In genomic region chr11:5291207-5291838, GRCh38 we compare ENCODE assay signal across 9 cellular contexts. TPM values are rescaled to one million over a fixed set of nuclear protein-coding genes. Genes with fewer than 3 reads are reported as not detected.
DNase-seq lines count a peak whose midpoint lies in the region; FAIRE-seq and TF ChIP-seq lines count a peak whose summit lies in the region.
"Had no signal": no experiment of that assay in that cellular context is flagged by ENCODE, and none has a peak within 500 bp of the region (broad histone marks: within the 10 kb centered on the region; RNA-seq: fewer than 3 reads in every experiment).

No MANE protein-coding gene starts in this region.

- TF ChIP-seq CTCF in chondrocyte (IDR thresholded peaks at IDR 0.05) (peak; percentile 72), D721Med (IDR thresholded peaks at IDR 0.05; ENCODE audit: insufficient read depth, missing control alignments) (no peak)

- H3K4me1 Mint-ChIP-seq in chondrocyte (ENCODE audit: low read depth) = no peaks in the 10 kb centered on the region

- no peaks in the 10 kb centered on the region for H3K36me3 Mint-ChIP-seq in chondrocyte (ENCODE audit: low read depth)

- DNase-seq in SHP77 (lab: John Stamatoyannopoulos, UW) (peak; percentile 0 to 9), SHP77 treated with DMSO at 0.1 percent for 48 hours (lab: John Stamatoyannopoulos, UW) (no peak), HEK293T (ENCODE audit: extremely low spot score) (peak; percentile 18), M059J (ENCODE audit: low read depth) (peak; percentile 66), chondrocyte (ENCODE audit: low spot score) (no peak), urothelium cell line (ENCODE audit: low spot score) (peak; percentile 11), mesenteric fat pad (ENCODE audit: low spot score) (no peak), D721Med (ENCODE audit: insufficient read length, low spot score) (no peak)

- CTCF ChIA-PET in HEK293T (lab: Yijun Ruan, JAX) = no interaction called here

- H3K27me3 Mint-ChIP-seq in chondrocyte (ENCODE audit: low read depth) = peaks cover 2% of the 10 kb centered on the region
- H3K27me3 Mint-ChIP-seq: dendritic cell treated with granulocyte-macrophage colony-stimulating factor and Interleukin-4, amounts not matched to agents 40 ng/mL and 50 ng/mL, for 4 days had no signal

- H3K9me3 Mint-ChIP-seq in chondrocyte (ENCODE audit: low read depth) = no peaks in the 10 kb centered on the region
- H3K9me3 Mint-ChIP-seq: dendritic cell treated with granulocyte-macrophage colony-stimulating factor and Interleukin-4, amounts not matched to agents 40 ng/mL and 50 ng/mL, for 4 days had no signal

- no peak overlapping the region for H3K27ac Mint-ChIP-seq in chondrocyte (ENCODE audit: unreplicated experiment)
- H3K27ac Mint-ChIP-seq: dendritic cell treated with granulocyte-macrophage colony-stimulating factor and Interleukin-4, amounts not matched to agents 40 ng/mL and 50 ng/mL, for 4 days had no signal

- H3K4me3 Mint-ChIP-seq in chondrocyte (ENCODE audit: unreplicated experiment) = no peak overlapping the region
- H3K4me3 Mint-ChIP-seq: dendritic cell treated with granulocyte-macrophage colony-stimulating factor and Interleukin-4, amounts not matched to agents 40 ng/mL and 50 ng/mL, for 4 days had no signal

- POLR2A ChIA-PET in HEK293T (lab: Yijun Ruan, JAX) = no interaction called here

- FAIRE-seq in urothelium cell line (lab: Jason Lieb, UNC) (no peak), D721Med (lab: Jason Lieb, UNC) (no peak)

TF ChIP-seq in HEK293T, 16 proteins besides CTCF, POLR2A, EP300 and RAD21:
- no peak for TF ChIP-seq PKNOX1 (IDR thresholded peaks at IDR 0.05)
- no peak for TF ChIP-seq BHLHE40 (IDR thresholded peaks at IDR 0.05; ENCODE audit: borderline replicate concordance)
- no peak for TF ChIP-seq FOXA1 (IDR thresholded peaks at IDR 0.05)
- TF ChIP-seq ELF4 (IDR thresholded peaks at IDR 0.05) = no peak
- no peak for TF ChIP-seq NFRKB (IDR thresholded peaks at IDR 0.05)
- TF ChIP-seq LEF1 (IDR thresholded peaks at IDR 0.05; ENCODE audit: borderline replicate concordance) = no peak
- no peak for TF ChIP-seq ARNT (IDR thresholded peaks at IDR 0.05)

RNA-seq across cellular contexts. Expression of gene OR51B4, which starts 10.4 kb away (rescaled TPM):
- total RNA-seq in M059J (2014; rRNA removed; shearing (Covaris generic)) = 2.0 TPM in 1 of 2 replicates, not detected in the other
- not detected in 3 replicates for total RNA-seq in chondrocyte
- not detected for total RNA-seq in mesenteric fat pad

RNA-seq across cellular contexts. Expression of gene HBE1, which starts 21.6 kb away (rescaled TPM):
- 2.2 and 7.0 TPM in 2 replicates for total RNA-seq in M059J (2014; rRNA removed; shearing (Covaris generic))
- total RNA-seq in chondrocyte (not detected in 3 replicates), mesenteric fat pad (not detected)

RNA-seq across cellular contexts. Expression of gene OR51B2, which starts 32.8 kb away (rescaled TPM):
- total RNA-seq in M059J (2014; rRNA removed; shearing (Covaris generic)) = not detected in 2 replicates
- total RNA-seq in chondrocyte = not detected in 3 replicates
- total RNA-seq in mesenteric fat pad = not detected

RNA-seq across cellular contexts. Expression of gene HBG2, which starts 36.7 kb away (rescaled TPM):
- total RNA-seq in M059J (2014; rRNA removed; shearing (Covaris generic)) = not detected in 2 replicates
- total RNA-seq in chondrocyte (not detected in 3 replicates), mesenteric fat pad (not detected)

RNA-seq across cellular contexts. Expression of gene HBG1, which starts 41.7 kb away (rescaled TPM):
- not detected in 2 replicates for total RNA-seq in M059J (2014; rRNA removed; shearing (Covaris generic))
- total RNA-seq in chondrocyte (not detected in 3 replicates), mesenteric fat pad (not detected)

Comparison
In these comparisons a context has a peak if more than half of its experiments do, and no peak if none do; other contexts are left out.
1. DNase-seq: peak in SHP77 (2 of 2), HEK293T (single experiment), M059J (single experiment) and urothelium cell line (single experiment); none in SHP77 treated with DMSO at 0.1 percent for 48 hours (single experiment), chondrocyte (single experiment), mesenteric fat pad (single experiment) and D721Med (single experiment).